27 cellular contexts compared by ENCODE assay signal in genomic region chr3:70242297-70242868, GRCh38.
"Had no signal": no experiment of that assay in that cellular context is flagged by ENCODE, and none has a peak within 500 bp of the region (broad histone marks: within the 10 kb centered on the region; RNA-seq: fewer than 3 reads in every experiment).

No MANE protein-coding gene starts in this region.

- H3K27ac Mint-ChIP-seq: memory B cell; naive thymus-derived CD4-positive, alpha-beta T cell; natural killer cell treated with Interleukin-12 subunit alpha and Interleukin-12 subunit beta and Interleukin-15 and Interleukin-18, amount 100 ng/mL, for 72 hours; stimulated activated naive B cell treated with anti-CD40 and anti-IgM and Interleukin-4, amounts not matched to agents 10 μg/mL and 1 μg/mL and 100 μg/mL, for 72 hours had no signal

- FAIRE-seq: pancreas, urothelium cell line had no signal

- H3K27ac ChIP-seq: pancreas, prostate gland, skin epidermis, stomach, suprapubic skin, thoracic aorta, tibial artery, upper lobe of right lung had no signal

- H3K4me1 Mint-ChIP-seq: memory B cell; naive thymus-derived CD4-positive, alpha-beta T cell; stimulated activated naive B cell treated with anti-CD40 and anti-IgM and Interleukin-4, amounts not matched to agents 10 μg/mL and 1 μg/mL and 100 μg/mL, for 72 hours had no signal

- H3K36me3 Mint-ChIP-seq: memory B cell; natural killer cell treated with Interleukin-12 subunit alpha and Interleukin-12 subunit beta and Interleukin-15 and Interleukin-18, amount 100 ng/mL, for 72 hours; stimulated activated naive B cell treated with anti-CD40 and anti-IgM and Interleukin-4, amounts not matched to agents 10 μg/mL and 1 μg/mL and 100 μg/mL, for 72 hours had no signal

- H3K36me3 ChIP-seq: heart left ventricle, pancreas, prostate gland, stomach, suprapubic skin, thoracic aorta, tibial artery, upper lobe of right lung had no signal

- H3K27me3 Mint-ChIP-seq: natural killer cell treated with Interleukin-12 subunit alpha and Interleukin-12 subunit beta and Interleukin-15 and Interleukin-18, amount 100 ng/mL, for 72 hours had no signal

- H3K27me3 ChIP-seq: heart left ventricle, pancreas, stomach, suprapubic skin, tibial artery, upper lobe of right lung had no signal

- H3K4me1 ChIP-seq: pancreas, prostate gland, stomach, suprapubic skin, upper lobe of right lung had no signal

- DNase-seq: hypothalamus; islet precursor cell; left cardiac atrium; midbrain; mucosa of descending colon; naive thymus-derived CD4-positive, alpha-beta T cell; nucleus accumbens; pancreas; posterior cingulate gyrus; stimulated activated CD4-positive, alpha-beta T cell treated with anti-CD3 and anti-CD28 coated beads, Interleukin-12 subunit alpha, Interleukin-12 subunit beta, amount 100 ng/mL, for 4 hours; stimulated activated CD4-positive, alpha-beta T cell treated with anti-CD3 and anti-CD28 coated beads, Interleukin-15, amount 100 ng/mL, for 24 hours; stimulated activated CD4-positive, alpha-beta T cell treated with anti-CD3 and anti-CD28 coated beads, Interleukin-2, amount 100 ng/mL, for 24 hours; stimulated activated CD4-positive, alpha-beta T cell treated with anti-CD3 and anti-CD28 coated beads, Interleukin-4, amount 100 ng/mL, for 1 hour; stimulated activated naive B cell treated with anti-CD40 and anti-IgM and Interleukin-4, amounts not matched to agents 10 μg/mL and 1 μg/mL and 100 μg/mL, for 72 hours; stimulated activated naive CD8-positive, alpha-beta T cell treated with anti-CD3 and anti-CD28 coated beads, Interleukin-15, Interleukin-2, amounts not matched to agents 100 U/mL and 50 U/mL, for 24 hours; stomach; tibial artery; trophoblast cell; upper lobe of right lung had no signal

- H3K9me3 ChIP-seq: heart left ventricle, mucosa of descending colon, pancreas, prostate gland, stomach, suprapubic skin, thoracic aorta, tibial artery, upper lobe of right lung had no signal

- H3K4me3 Mint-ChIP-seq: memory B cell; naive thymus-derived CD4-positive, alpha-beta T cell; natural killer cell treated with Interleukin-12 subunit alpha and Interleukin-12 subunit beta and Interleukin-15 and Interleukin-18, amount 100 ng/mL, for 72 hours; stimulated activated naive B cell treated with anti-CD40 and anti-IgM and Interleukin-4, amounts not matched to agents 10 μg/mL and 1 μg/mL and 100 μg/mL, for 72 hours had no signal

- H3K4me3 ChIP-seq: heart left ventricle, mucosa of descending colon, pancreas, prostate gland, skin epidermis, stomach, suprapubic skin, thoracic aorta, tibial artery, upper lobe of right lung had no signal
